Comparison of ENCODE assay signal across 1 cellular context in the genomic region with DNA sequence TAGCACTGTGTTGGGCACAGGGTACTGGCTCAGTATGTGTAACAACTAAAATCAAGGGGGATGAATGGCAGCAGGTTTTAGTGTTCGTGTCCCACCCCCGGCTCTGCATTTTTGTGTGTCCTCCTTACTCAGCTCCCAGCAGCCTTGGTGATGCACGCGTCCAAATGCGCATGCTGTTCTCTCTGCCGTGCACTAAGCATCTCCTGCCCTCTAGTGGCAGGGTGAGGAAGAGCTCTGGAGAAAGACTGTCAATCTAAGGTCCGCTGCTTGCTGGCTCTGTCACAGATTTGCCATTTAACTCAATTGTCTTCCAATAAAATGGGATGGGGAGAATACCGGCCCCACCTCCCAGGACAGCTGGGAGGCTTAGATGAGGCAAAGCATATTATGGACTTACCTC.
TF ChIP-seq lines count a peak whose summit lies in the region.

No MANE protein-coding gene starts in this region.

TF ChIP-seq in GM23338, 12 proteins besides CTCF, POLR2A, EP300 and RAD21 (continued from another document):
- no peak for TF ChIP-seq ZNF462 (CRISPR knock-in tag; IDR thresholded peaks at IDR 0.05)
- no peak for TF ChIP-seq ETS1 (IDR thresholded peaks at IDR 0.05)
- TF ChIP-seq JUNB (IDR thresholded peaks at IDR 0.05; ENCODE audit: unreplicated experiment), result no peak
- TF ChIP-seq POLR2AphosphoS5 (IDR thresholded peaks at IDR 0.05; ENCODE audit: low read depth), result no peak
- TF ChIP-seq ZNF114 (CRISPR knock-in tag; IDR thresholded peaks at IDR 0.05), result no peak
- TF ChIP-seq ZNF331 (CRISPR knock-in tag; IDR thresholded peaks at IDR 0.05; ENCODE audit: low read depth), result no peak
- no peak for TF ChIP-seq EZH2phosphoT487 (IDR thresholded peaks at IDR 0.05; ENCODE audit: unreplicated experiment)
- TF ChIP-seq STAT1 (IDR thresholded peaks at IDR 0.05; ENCODE audit: unreplicated experiment), result no peak
